In the genomic region with DNA sequence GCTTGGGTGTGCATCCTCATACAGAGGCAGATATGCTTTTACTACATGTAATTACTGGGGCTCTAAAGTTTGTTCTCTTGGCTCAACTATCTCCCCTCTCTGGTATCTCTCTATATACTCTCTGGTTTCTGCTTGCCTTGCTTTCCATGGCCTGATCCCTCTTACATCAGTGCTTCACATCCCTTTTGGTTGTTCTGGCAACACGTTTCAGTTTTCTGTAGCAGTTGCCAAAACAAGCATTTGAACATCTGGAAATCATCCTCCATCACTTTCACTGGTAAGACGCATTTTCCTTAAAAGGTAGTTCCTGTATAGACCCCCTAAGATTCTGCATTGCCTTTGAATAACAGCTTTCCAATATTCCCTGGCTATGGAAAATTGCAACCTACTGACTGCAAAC, we compare ENCODE assay signal across 1 cellular context.
TF ChIP-seq lines count a peak whose summit lies in the region.

No MANE protein-coding gene starts in this region.

TF ChIP-seq in HepG2, 621 proteins besides CTCF, POLR2A, EP300 and RAD21:
- TF ChIP-seq, protein P1, sequence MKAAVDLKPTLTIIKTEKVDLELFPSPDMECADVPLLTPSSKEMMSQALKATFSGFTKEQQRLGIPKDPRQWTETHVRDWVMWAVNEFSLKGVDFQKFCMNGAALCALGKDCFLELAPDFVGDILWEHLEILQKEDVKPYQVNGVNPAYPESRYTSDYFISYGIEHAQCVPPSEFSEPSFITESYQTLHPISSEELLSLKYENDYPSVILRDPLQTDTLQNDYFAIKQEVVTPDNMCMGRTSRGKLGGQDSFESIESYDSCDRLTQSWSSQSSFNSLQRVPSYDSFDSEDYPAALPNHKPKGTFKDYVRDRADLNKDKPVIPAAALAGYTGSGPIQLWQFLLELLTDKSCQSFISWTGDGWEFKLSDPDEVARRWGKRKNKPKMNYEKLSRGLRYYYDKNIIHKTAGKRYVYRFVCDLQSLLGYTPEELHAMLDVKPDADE (CRISPR knock-in tag; IDR thresholded peaks at IDR 0.05): no peak
- TF ChIP-seq, protein P2, sequence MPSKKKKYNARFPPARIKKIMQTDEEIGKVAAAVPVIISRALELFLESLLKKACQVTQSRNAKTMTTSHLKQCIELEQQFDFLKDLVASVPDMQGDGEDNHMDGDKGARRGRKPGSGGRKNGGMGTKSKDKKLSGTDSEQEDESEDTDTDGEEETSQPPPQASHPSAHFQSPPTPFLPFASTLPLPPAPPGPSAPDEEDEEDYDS (CRISPR knock-in tag; IDR thresholded peaks at IDR 0.05): no peak
- no peak for TF ChIP-seq IKZF1 (IDR thresholded peaks at IDR 0.05)
- no peak for TF ChIP-seq TARDBP (CRISPR knock-in tag; IDR thresholded peaks at IDR 0.05)
- TF ChIP-seq TBL1XR1 (IDR thresholded peaks at IDR 0.05; ENCODE audit: borderline replicate concordance, low read length, partially characterized antibody): no peak
- TF ChIP-seq, protein P3, sequence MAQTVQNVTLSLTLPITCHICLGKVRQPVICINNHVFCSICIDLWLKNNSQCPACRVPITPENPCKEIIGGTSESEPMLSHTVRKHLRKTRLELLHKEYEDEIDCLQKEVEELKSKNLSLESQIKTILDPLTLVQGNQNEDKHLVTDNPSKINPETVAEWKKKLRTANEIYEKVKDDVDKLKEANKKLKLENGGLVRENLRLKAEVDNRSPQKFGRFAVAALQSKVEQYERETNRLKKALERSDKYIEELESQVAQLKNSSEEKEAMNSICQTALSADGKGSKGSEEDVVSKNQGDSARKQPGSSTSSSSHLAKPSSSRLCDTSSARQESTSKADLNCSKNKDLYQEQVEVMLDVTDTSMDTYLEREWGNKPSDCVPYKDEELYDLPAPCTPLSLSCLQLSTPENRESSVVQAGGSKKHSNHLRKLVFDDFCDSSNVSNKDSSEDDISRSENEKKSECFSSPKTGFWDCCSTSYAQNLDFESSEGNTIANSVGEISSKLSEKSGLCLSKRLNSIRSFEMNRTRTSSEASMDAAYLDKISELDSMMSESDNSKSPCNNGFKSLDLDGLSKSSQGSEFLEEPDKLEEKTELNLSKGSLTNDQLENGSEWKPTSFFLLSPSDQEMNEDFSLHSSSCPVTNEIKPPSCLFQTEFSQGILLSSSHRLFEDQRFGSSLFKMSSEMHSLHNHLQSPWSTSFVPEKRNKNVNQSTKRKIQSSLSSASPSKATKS (CRISPR knock-in tag; IDR thresholded peaks at IDR 0.05): no peak
- TF ChIP-seq CC2D1A (CRISPR knock-in tag; IDR thresholded peaks at IDR 0.05): no peak
- TF ChIP-seq, protein P4, sequence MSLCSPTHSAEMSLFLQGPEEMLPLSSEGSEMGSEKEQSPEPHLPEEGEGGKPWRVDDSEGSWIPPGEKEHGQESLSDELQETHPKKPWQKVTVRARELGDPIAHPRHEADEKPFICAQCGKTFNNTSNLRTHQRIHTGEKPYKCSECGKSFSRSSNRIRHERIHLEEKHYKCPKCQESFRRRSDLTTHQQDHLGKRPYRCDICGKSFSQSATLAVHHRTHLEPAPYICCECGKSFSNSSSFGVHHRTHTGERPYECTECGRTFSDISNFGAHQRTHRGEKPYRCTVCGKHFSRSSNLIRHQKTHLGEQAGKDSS (CRISPR knock-in tag; IDR thresholded peaks at IDR 0.05; ENCODE audit: borderline replicate concordance, low read depth): no peak
- TF ChIP-seq SMARCE1 (IDR thresholded peaks at IDR 0.05; ENCODE audit: borderline replicate concordance): no peak
